Comparison of ENCODE assay signal across 13 cellular contexts in the genomic region with DNA sequence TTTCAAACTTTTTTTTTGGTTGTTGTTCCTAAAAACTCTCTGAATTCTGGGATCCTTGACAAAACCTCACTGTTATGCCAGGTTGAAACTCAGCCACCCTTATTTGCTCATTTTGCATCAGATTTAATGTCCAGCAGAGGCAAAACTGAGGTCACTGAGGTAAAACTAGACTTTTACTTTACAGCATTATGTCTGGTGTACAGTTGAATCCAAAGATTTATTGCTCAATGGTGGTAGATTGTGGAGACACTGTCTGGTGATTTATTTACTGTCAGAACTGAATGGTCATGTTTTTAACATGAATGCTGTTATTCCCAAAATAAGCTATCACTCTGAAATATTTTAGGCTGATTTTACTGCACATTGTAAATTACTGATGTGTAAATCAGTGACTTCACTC.
"Had no signal": no experiment of that assay in that cellular context is flagged by ENCODE, and none has a peak within 500 bp of the region (broad histone marks: within the 10 kb centered on the region; RNA-seq: fewer than 3 reads in every experiment).

No MANE protein-coding gene starts in this region.

- DNase-seq: activated CD4-positive, alpha-beta T cell treated with anti-CD3 and anti-CD28 coated beads for 1 hour; activated CD4-positive, alpha-beta T cell treated with anti-CD3 and anti-CD28 coated beads, Interleukin-2, amount 50 U/mL, for 48 hours; activated naive CD4-positive, alpha-beta T cell treated with anti-CD3 and anti-CD28 coated beads, Interleukin-2, amount 10 ng/mL, durations not matched to agents 7 days and 5 days; caudate nucleus; islet precursor cell; naive thymus-derived CD8-positive, alpha-beta T cell; pancreas; stimulated activated CD4-positive, alpha-beta T cell treated with anti-CD3 and anti-CD28 coated beads, Interleukin-1b, Interleukin-23, amount 100 ng/mL, for 48 hours; stomach; testis had no signal

- H3K4me1 ChIP-seq: pancreas, testis, upper lobe of left lung had no signal

- H3K9me3 ChIP-seq: pancreas, testis had no signal

- H3K27me3 Mint-ChIP-seq: activated naive CD4-positive, alpha-beta T cell treated with anti-CD3 and anti-CD28 coated beads, Interleukin-2, amount 10 ng/mL, durations not matched to agents 7 days and 5 days had no signal

- H3K27me3 ChIP-seq: pancreas, stomach, testis, upper lobe of left lung had no signal

- H3K36me3 Mint-ChIP-seq: activated naive CD4-positive, alpha-beta T cell treated with anti-CD3 and anti-CD28 coated beads, Interleukin-2, amount 10 ng/mL, durations not matched to agents 7 days and 5 days had no signal

- FAIRE-seq: colon, pancreas had no signal

- H3K27ac ChIP-seq: pancreas, stomach, testis, upper lobe of left lung, VCaP had no signal

- H3K27ac Mint-ChIP-seq: activated naive CD4-positive, alpha-beta T cell treated with anti-CD3 and anti-CD28 coated beads, Interleukin-2, amount 10 ng/mL, durations not matched to agents 7 days and 5 days; naive thymus-derived CD8-positive, alpha-beta T cell had no signal

- H3K4me3 ChIP-seq: pancreas, stomach, testis, upper lobe of left lung had no signal

- H3K4me3 Mint-ChIP-seq: activated naive CD4-positive, alpha-beta T cell treated with anti-CD3 and anti-CD28 coated beads, Interleukin-2, amount 10 ng/mL, durations not matched to agents 7 days and 5 days; naive thymus-derived CD8-positive, alpha-beta T cell had no signal

- H3K36me3 ChIP-seq: pancreas, upper lobe of left lung had no signal

- H3K4me1 Mint-ChIP-seq: activated naive CD4-positive, alpha-beta T cell treated with anti-CD3 and anti-CD28 coated beads, Interleukin-2, amount 10 ng/mL, durations not matched to agents 7 days and 5 days; naive thymus-derived CD8-positive, alpha-beta T cell had no signal
